In genomic region chr2:127355407-127356008, GRCh38 we compare ENCODE assay signal across 1 cellular context.
TF ChIP-seq lines count a peak whose summit lies in the region.

No MANE protein-coding gene starts in this region.

TF ChIP-seq in GM12878, 131 proteins besides CTCF, POLR2A, EP300 and RAD21 (continued from another document):
- TF ChIP-seq BCLAF1 (IDR thresholded peaks at IDR 0.05) (no peak), RAD51 (IDR thresholded peaks at IDR 0.05) (no peak), MAX (IDR thresholded peaks at IDR 0.05; ENCODE audit: low read depth, low read length) (no peak), RFX5 (IDR thresholded peaks at IDR 0.05; ENCODE audit: low read depth, low read length) (no peak), NFYA (IDR thresholded peaks at IDR 0.05; ENCODE audit: borderline replicate concordance, low read depth, low read length) (no peak), CHD1 (IDR thresholded peaks at IDR 0.05; ENCODE audit: low read depth, low read length) (no peak), BMI1 (IDR thresholded peaks at IDR 0.05; ENCODE audit: borderline replicate concordance) (no peak), ZNF207 (IDR thresholded peaks at IDR 0.05; ENCODE audit: borderline replicate concordance) (no peak)
